In genomic region chr22:23243859-23244689, GRCh38 we compare ENCODE assay signal across 14 cellular contexts.
DNase-seq lines count a peak whose midpoint lies in the region; ATAC-seq, FAIRE-seq and TF ChIP-seq lines count a peak whose summit lies in the region.
"Had no signal": no experiment of that assay in that cellular context is flagged by ENCODE, and none has a peak within 500 bp of the region (broad histone marks: within the 10 kb centered on the region; RNA-seq: fewer than 3 reads in every experiment).

No MANE protein-coding gene starts in this region.

- H3K27me3 Mint-ChIP-seq in T-helper 1 cell treated with Interleukin-12 subunit alpha and Interleukin-12 subunit beta and Interleukin-4 antibody, amounts not matched to agents 30 μg/mL and 1 μg/mL, for 36 hours (ENCODE audit: low read depth) = no peaks in the 10 kb centered on the region
- no peaks in the 10 kb centered on the region for H3K27me3 Mint-ChIP-seq in neural crest cell (ENCODE audit: low read depth)

- no peak overlapping the region for H3K18ac ChIP-seq in IMR-90 (ENCODE audit: low read depth, low read length)

- H3K9me3 Mint-ChIP-seq in T-helper 1 cell treated with Interleukin-12 subunit alpha and Interleukin-12 subunit beta and Interleukin-4 antibody, amounts not matched to agents 30 μg/mL and 1 μg/mL, for 36 hours = no peaks in the 10 kb centered on the region
- no peaks in the 10 kb centered on the region for H3K9me3 Mint-ChIP-seq in neural crest cell

- H3K56ac ChIP-seq in IMR-90 (ENCODE audit: extremely low read depth, insufficient read depth, low read length) = no peak overlapping the region

- H3K79me2 ChIP-seq in GM12878 (ENCODE audit: control insufficient read depth, insufficient read depth, low read length) = peaks cover 9% of the 10 kb centered on the region

- H3K4me1 ChIP-seq in IMR-90 (ENCODE audit: control insufficient read depth, insufficient read depth, low read length) = peaks cover 23% of the 10 kb centered on the region
- peaks cover 36% of the 10 kb centered on the region for H3K4me1 ChIP-seq in GM12878 (ENCODE audit: control insufficient read depth, insufficient read depth, low read length)

- TF ChIP-seq CTCF in IMR-90 (conservative IDR thresholded peaks at IDR 0.05; ENCODE audit: low read depth, low read length) (no peak), GM12878 (IDR thresholded peaks at IDR 0.05 in 2 of 3, conservative IDR thresholded peaks at IDR 0.05 in 1 of 3; ENCODE audit: control insufficient read depth in 2 of 3, extremely low read depth in 1 of 3, insufficient read depth in 1 of 3, low read depth in 3 of 3, low read length in 3 of 3) (no peak), neural crest cell (conservative IDR thresholded peaks at IDR 0.05) (no peak)

- in situ Hi-C loops in IMR-90 (cut with MboI; ENCODE audit: low sequenced_read_pairs) (loop anchor here (5.0 kb wide), 1 partner anchor 52 kb away; no protein-coding TSS in a partner anchor), GM12878 (cut with MboI) (no loop called here)

- POLR2A ChIA-PET in IMR-90 (lab: Charles Lee; ENCODE audit: unreplicated experiment) (no interaction called here), GM12878 (lab: Charles Lee) (no interaction called here)

- ATAC-seq in IMR-90 (ENCODE audit: low read depth) (no peak), GM12878 (no peak)

- no peak for TF ChIP-seq POLR2A in IMR-90 (IDR thresholded peaks at IDR 0.05; ENCODE audit: low read depth, low read length)
- no peak for TF ChIP-seq POLR2A in GM12878 (IDR thresholded peaks at IDR 0.05; ENCODE audit: low read depth, low read length)

- peaks cover 24% of the 10 kb centered on the region for H3K9me1 ChIP-seq in IMR-90 (ENCODE audit: insufficient read depth, low read length)

- RAD21 ChIA-PET in GM12878 (lab: Charles Lee; ENCODE audit: unreplicated experiment) = interaction anchor here (0.7 to 2.2 kb wide), 3 partner anchors 24 to 284 kb away, joined by 3 to 8 read pairs (median 5); no protein-coding TSS in a partner anchor

- peaks cover 58% of the 10 kb centered on the region for H4K20me1 ChIP-seq in IMR-90 (ENCODE audit: insufficient read depth, low read length)
- no peaks in the 10 kb centered on the region for H4K20me1 ChIP-seq in GM12878 (ENCODE audit: control insufficient read depth, insufficient read depth)

- no peaks in the 10 kb centered on the region for H3K27me3 ChIP-seq in IMR-90 (ENCODE audit: control insufficient read depth, insufficient read depth, low read length)
- no peaks in the 10 kb centered on the region for H3K27me3 ChIP-seq in GM12878 (replicated peaks in 1 of 2; ENCODE audit: control insufficient read depth in 2 of 2, insufficient read depth in 2 of 2, low read length in 1 of 2)
- H3K27me3 ChIP-seq: transverse colon had no signal

- no peak for FAIRE-seq in GM12878 (lab: Jason Lieb, UNC)

- H3K79me1 ChIP-seq in IMR-90 (ENCODE audit: low read depth in 1 of 2, low read length in 2 of 2) = peaks cover 46 to 91% of the 10 kb centered on the region in 2 experiments

- H3K14ac ChIP-seq in IMR-90 (replicated peaks; ENCODE audit: low read depth, low read length) = no peak overlapping the region

- H2AK9ac ChIP-seq in IMR-90 (replicated peaks; ENCODE audit: low read depth, low read length, poor library complexity) = no peak overlapping the region

- H3K27ac ChIP-seq in IMR-90 (ENCODE audit: insufficient read depth, low read length) = no peak overlapping the region
- H3K27ac ChIP-seq in GM12878 (ENCODE audit: control insufficient read depth, insufficient read depth) = no peak overlapping the region
- H3K27ac ChIP-seq: 22Rv1, transverse colon had no signal

- H3K23ac ChIP-seq in IMR-90 (ENCODE audit: low read depth, low read length) = no peak overlapping the region

- CTCF ChIA-PET in IMR-90 (lab: Yijun Ruan, JAX) (interaction anchor here (0.6 kb wide), 1 partner anchor 23 kb away, joined by 4 read pairs; no protein-coding TSS in a partner anchor), GM12878 (lab: Yijun Ruan, JAX) (interaction anchor here (0.6 to 2.8 kb wide), 7 partner anchors 42 to 619 kb away, joined by 3 to 15 read pairs (median 4); no protein-coding TSS in a partner anchor)

- DNase-seq in T-helper 1 cell (no peak), IMR-90 (no peak), GM12878 (ENCODE audit: low read depth, low spot score) (no peak), neural crest cell (ENCODE audit: low read depth, low spot score) (no peak), SW 1271 (lab: John Stamatoyannopoulos, UW) (no peak), NCI-H2029 treated with DMSO at 0.1 percent for 48 hours (lab: John Stamatoyannopoulos, UW) (no peak), AG08395 (ENCODE audit: low spot score) (no peak)
- DNase-seq: hypothalamus, NCI-H1694, NCI-H748 treated with DMSO at 0.1 percent for 48 hours, transverse colon had no signal

- intact Hi-C loops in IMR-90 (cut with micrococcal nuclease) (no loop called here), GM12878 (cut with micrococcal nuclease; ENCODE audit: unreplicated experiment) (no loop called here)

- H3K9me3 ChIP-seq in IMR-90 (ENCODE audit: control insufficient read depth, insufficient read depth, low read length) (no peaks in the 10 kb centered on the region), GM12878 (replicated peaks; ENCODE audit: control insufficient read depth, insufficient read depth, low read length) (no peaks in the 10 kb centered on the region; the same call in 2 of the 3 replicates)
- H3K9me3 ChIP-seq: transverse colon had no signal

- H2BK120ac ChIP-seq in IMR-90 (ENCODE audit: low read depth, low read length) = no peak overlapping the region

- H3K4me3 Mint-ChIP-seq in T-helper 1 cell treated with Interleukin-12 subunit alpha and Interleukin-12 subunit beta and Interleukin-4 antibody, amounts not matched to agents 30 μg/mL and 1 μg/mL, for 36 hours = peak overlapping the region; percentile 60
- peak overlapping the region; percentile 84 for H3K4me3 Mint-ChIP-seq in neural crest cell

- H2BK15ac ChIP-seq in IMR-90 (ENCODE audit: low read depth, low read length) = no peak overlapping the region

- H2BK20ac ChIP-seq in IMR-90 (ENCODE audit: low read depth, low read length) = no peak overlapping the region

- H3K4ac ChIP-seq in IMR-90 (ENCODE audit: low read depth, low read length) = no peak overlapping the region

- SMC1A ChIA-PET in GM12878 (lab: Charles Lee; ENCODE audit: uncharacterized antibody, unreplicated experiment) = interaction anchor here (1.3 to 1.6 kb wide), 2 partner anchors 65 to 67 kb away, joined by 3 to 5 read pairs; no protein-coding TSS in a partner anchor

- H2AFZ ChIP-seq in IMR-90 (replicated peaks; ENCODE audit: low read length, poor library complexity) = no peak overlapping the region
- no peak overlapping the region for H2AFZ ChIP-seq in GM12878 (ENCODE audit: control insufficient read depth, low read depth, low read length)

- H3K4me2 ChIP-seq in IMR-90 (ENCODE audit: low read depth, low read length) (no peak overlapping the region), GM12878 (ENCODE audit: control insufficient read depth, insufficient read depth) (no peak overlapping the region)

- peak overlapping the region; percentile 27 for H2AK5ac ChIP-seq in IMR-90 (ENCODE audit: low read depth, low read length)

- H3K36me3 Mint-ChIP-seq in T-helper 1 cell treated with Interleukin-12 subunit alpha and Interleukin-12 subunit beta and Interleukin-4 antibody, amounts not matched to agents 30 μg/mL and 1 μg/mL, for 36 hours (ENCODE audit: low read depth) = peaks cover 9% of the 10 kb centered on the region
- no peaks in the 10 kb centered on the region for H3K36me3 Mint-ChIP-seq in neural crest cell (ENCODE audit: low read depth)

- H4K8ac ChIP-seq in IMR-90 (ENCODE audit: low read depth in 2 of 2, low read length in 2 of 2) = no peak overlapping the region

- peaks cover 67% of the 10 kb centered on the region for H3K4me1 Mint-ChIP-seq in T-helper 1 cell treated with Interleukin-12 subunit alpha and Interleukin-12 subunit beta and Interleukin-4 antibody, amounts not matched to agents 30 μg/mL and 1 μg/mL, for 36 hours (ENCODE audit: low read depth)
- H3K4me1 Mint-ChIP-seq in neural crest cell = peaks cover 77% of the 10 kb centered on the region

- dilution Hi-C loops in IMR-90 (cut with HindIII; ENCODE audit: low sequenced_read_pairs, unreplicated experiment) = no loop called here

- H4K5ac ChIP-seq in IMR-90 (ENCODE audit: low read depth, low read length) = no peak overlapping the region

- H3K9ac ChIP-seq in IMR-90 (ENCODE audit: low read depth, low read length) (no peak overlapping the region), GM12878 (ENCODE audit: control insufficient read depth, insufficient read depth, low read length) (no peak overlapping the region)

- 88% methylated on average over 9 of the region's 17 CpGs; no CpG with 5 or more reads in 1 of the 2 experiments for whole genome bisulfite sequencing in IMR-90 (ENCODE audit: extremely low coverage in 2 of 2, insufficient read length in 1 of 2), 2 experiments
- 83% methylated on average over 17 of the region's 17 CpGs for WGBS in GM12878 (ENCODE audit: insufficient coverage, insufficient replicate concordance, low lambda C conversion rate, missing lambda C conversion rate)

- TF ChIP-seq RAD21 in IMR-90 (IDR thresholded peaks at IDR 0.05; ENCODE audit: low read length) (no peak), GM12878 (IDR thresholded peaks at IDR 0.05; ENCODE audit: insufficient read depth, low read depth, low read length) (no peak)

- no peak overlapping the region for H2BK5ac ChIP-seq in IMR-90 (ENCODE audit: low read depth, low read length, poor library complexity, severe bottlenecking)

- no peak overlapping the region for H4K91ac ChIP-seq in IMR-90 (ENCODE audit: insufficient read depth, low read depth, low read length)

- H3K4me3 ChIP-seq in IMR-90 (ENCODE audit: insufficient read depth, low read depth, low read length) (no peak overlapping the region), GM12878 (no peak overlapping the region)
- H3K4me3 ChIP-seq: skin epidermis, transverse colon had no signal

- no peaks in the 10 kb centered on the region for H3K36me3 ChIP-seq in IMR-90 (ENCODE audit: control insufficient read depth, insufficient read depth, low read length)
- H3K36me3 ChIP-seq in GM12878 (ENCODE audit: control insufficient read depth in 2 of 2, insufficient read depth in 2 of 2, low read length in 1 of 2) = peaks cover 0 to 5% of the 10 kb centered on the region in 2 experiments; a peak in 2 of 4 replicates
- H3K36me3 ChIP-seq: transverse colon had no signal

- TF ChIP-seq EP300 in GM12878 (IDR thresholded peaks at IDR 0.05; ENCODE audit: borderline replicate concordance in 1 of 2, control insufficient read depth in 1 of 2, low read depth in 2 of 2, low read length in 2 of 2) = no peak

- BruUV-seq in IMR-90 (replicated peaks; lab: Mats Ljungman, UMichigan) (no TSS peak), GM12878 (replicated peaks; lab: Mats Ljungman, UMichigan) (no TSS peak)

- H3K27ac Mint-ChIP-seq in T-helper 1 cell treated with Interleukin-12 subunit alpha and Interleukin-12 subunit beta and Interleukin-4 antibody, amounts not matched to agents 30 μg/mL and 1 μg/mL, for 36 hours = peak overlapping the region; percentile 91
- H3K27ac Mint-ChIP-seq in neural crest cell (ENCODE audit: unreplicated experiment) = peak overlapping the region; percentile 90

TF ChIP-seq in IMR-90, 13 proteins besides CTCF, POLR2A, EP300 and RAD21 (continues in another document):
- TF ChIP-seq NFE2L2 (IDR thresholded peaks at IDR 0.05; ENCODE audit: low read depth, low read length) = no peak
- TF ChIP-seq CHD1 (IDR thresholded peaks at IDR 0.05; ENCODE audit: low read depth, low read length) = no peak
